ENCODE assay signal across 18 cellular contexts in the genomic region with DNA sequence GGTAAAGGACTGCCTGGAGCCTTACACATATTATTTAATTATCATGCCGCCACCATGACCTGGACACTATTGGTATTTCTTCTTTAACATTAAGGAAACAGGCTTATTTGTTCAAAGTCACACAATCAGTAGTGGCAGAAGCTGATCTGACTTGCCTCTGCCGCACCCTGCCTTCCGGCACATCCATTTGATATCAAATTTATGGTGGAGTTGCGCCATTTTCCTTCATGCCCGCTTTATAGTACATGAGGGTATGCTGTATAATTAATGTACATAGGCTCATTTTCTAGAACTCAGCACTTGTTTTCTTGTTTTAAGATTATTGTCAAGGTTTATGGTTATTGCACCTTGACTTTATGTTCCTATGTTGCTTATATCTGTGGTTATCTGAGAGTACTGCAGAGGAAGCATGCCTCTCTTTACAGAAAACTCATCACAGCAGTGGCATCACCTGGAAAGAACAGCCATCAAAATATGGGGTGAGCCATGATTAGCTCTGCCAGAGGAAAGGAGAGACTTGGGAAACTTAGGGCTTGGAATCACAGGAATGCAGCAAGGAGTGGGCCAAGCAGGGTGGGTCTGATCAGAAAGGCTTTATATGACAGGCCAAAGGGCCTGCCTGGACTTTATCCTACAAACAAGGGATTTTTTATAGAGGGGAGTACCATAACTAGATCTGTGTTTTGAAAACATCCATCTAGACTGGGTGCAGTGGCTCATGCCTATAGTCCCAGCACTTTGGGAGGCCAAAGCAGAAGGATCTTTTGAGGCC.
"Had no signal": no experiment of that assay in that cellular context is flagged by ENCODE, and none has a peak within 500 bp of the region (broad histone marks: within the 10 kb centered on the region; RNA-seq: fewer than 3 reads in every experiment).

No MANE protein-coding gene starts in this region.

- H3K9me3 Mint-ChIP-seq: naive thymus-derived CD8-positive, alpha-beta T cell had no signal

- H3K27ac ChIP-seq: coronary artery, gastrocnemius medialis, heart right ventricle, left ventricle myocardium inferior, lower lobe of right lung, ovary, right atrium auricular region, sigmoid colon, upper lobe of right lung had no signal

- H3K4me3 ChIP-seq: coronary artery, gastrocnemius medialis, heart right ventricle, left ventricle myocardium inferior, lower lobe of right lung, ovary, right atrium auricular region, sigmoid colon, upper lobe of right lung had no signal

- H3K36me3 ChIP-seq: gastrocnemius medialis, heart right ventricle, left ventricle myocardium inferior, lower lobe of right lung, ovary, right atrium auricular region, sigmoid colon, upper lobe of right lung had no signal

- H3K4me3 Mint-ChIP-seq: immature natural killer cell; memory B cell; naive thymus-derived CD8-positive, alpha-beta T cell; neural crest cell had no signal

- H3K27ac Mint-ChIP-seq: immature natural killer cell; memory B cell; naive thymus-derived CD8-positive, alpha-beta T cell had no signal

- H3K4me1 Mint-ChIP-seq: immature natural killer cell, memory B cell, neural crest cell had no signal

- H3K4me1 ChIP-seq: heart right ventricle, left ventricle myocardium inferior, right atrium auricular region, sigmoid colon, upper lobe of right lung had no signal

- DNase-seq: caudate nucleus; effector CD8-positive, alpha-beta T cell; gastrocnemius medialis; heart right ventricle; immature natural killer cell; left ventricle myocardium inferior; lower lobe of right lung; naive thymus-derived CD8-positive, alpha-beta T cell; ovary; sigmoid colon; small intestine; stimulated activated CD4-positive, alpha-beta T cell treated with anti-CD3 and anti-CD28 coated beads, Interleukin-12 subunit alpha, Interleukin-12 subunit beta, amount 100 ng/mL, for 4 hours; stimulated activated naive CD4-positive, alpha-beta T cell; upper lobe of right lung had no signal

- H3K27me3 ChIP-seq: gastrocnemius medialis, ovary, right atrium auricular region, upper lobe of right lung had no signal

- H3K36me3 Mint-ChIP-seq: immature natural killer cell; memory B cell; naive thymus-derived CD8-positive, alpha-beta T cell had no signal

- H3K9me3 ChIP-seq: gastrocnemius medialis, left ventricle myocardium inferior, lower lobe of right lung, ovary, sigmoid colon, upper lobe of right lung had no signal
